Comparison of ENCODE assay signal across 14 cellular contexts in the genomic region with DNA sequence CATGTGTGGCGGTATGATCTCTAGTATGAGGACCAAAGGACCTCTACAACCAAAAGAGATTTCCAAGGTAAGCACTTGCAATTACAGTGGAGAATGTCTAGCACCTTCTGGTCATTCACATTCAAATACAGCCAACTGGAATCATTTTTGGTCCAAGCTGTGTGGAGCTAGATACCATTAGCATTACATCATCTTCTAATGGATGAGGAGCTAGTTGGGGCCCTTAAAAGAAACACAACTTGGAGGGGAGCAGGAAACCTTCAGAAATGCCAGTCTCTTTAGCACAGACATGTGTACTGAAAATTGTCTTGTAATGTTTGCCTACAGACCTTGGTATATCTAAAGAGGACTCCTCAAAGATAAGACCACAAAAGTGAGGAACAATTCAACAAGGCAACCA.
DNase-seq lines count a peak whose midpoint lies in the region; ATAC-seq and TF ChIP-seq lines count a peak whose summit lies in the region.
"Had no signal": no experiment of that assay in that cellular context is flagged by ENCODE, and none has a peak within 500 bp of the region (broad histone marks: within the 10 kb centered on the region; RNA-seq: fewer than 3 reads in every experiment).

No MANE protein-coding gene starts in this region.

- no peaks in the 10 kb centered on the region for H3K9me3 ChIP-seq in mesodermal cell (ENCODE audit: control insufficient read depth, low read length)
- H3K9me3 ChIP-seq in aorta (ENCODE audit: control insufficient read depth, low read length) = no peaks in the 10 kb centered on the region

- DNase-seq in A172 (ENCODE audit: low spot score) (peak; percentile 47), HT1080 (ENCODE audit: low read depth) (peak; percentile 19), cardiac fibroblast (ENCODE audit: low read depth in 2 of 2) (peak; percentile 57 to 69), aorta (no peak), ecto neural progenitor cell (ENCODE audit: low spot score) (no peak)
- DNase-seq: activated CD4-positive, CD25-positive, alpha-beta regulatory T cell; activated T-cell treated with anti-CD3 and anti-CD28 coated beads, Interleukin-2, amount 50 U/mL, for 72 hours; NCI-H146; stimulated activated CD4-positive, alpha-beta T cell treated with anti-CD3 and anti-CD28 coated beads, Interleukin-4, amount 100 ng/mL, for 4 hours had no signal

- no peak for TF ChIP-seq CTCF in cardiac fibroblast (IDR thresholded peaks at IDR 0.05; ENCODE audit: low read depth, low read length)

- H3K27ac ChIP-seq in mesodermal cell (ENCODE audit: low read depth, low read length, severe bottlenecking) = peak overlapping the region; percentile 92
- no peak overlapping the region for H3K27ac ChIP-seq in aorta (ENCODE audit: low read depth in 1 of 2, low read length in 2 of 2)
- H3K27ac ChIP-seq: HL-60, RWPE1 had no signal

- H3K4me3 ChIP-seq in cardiac fibroblast (replicated peaks in 1 of 2; ENCODE audit: low read depth in 2 of 2, low read length in 2 of 2) = no peak overlapping the region
- H3K4me3 ChIP-seq in mesodermal cell (ENCODE audit: extremely low read depth, insufficient read depth, low read length, poor library complexity, severe bottlenecking) = no peak overlapping the region
- H3K4me3 ChIP-seq in aorta (ENCODE audit: low read length in 2 of 2) = no peak overlapping the region

- H3K36me3 ChIP-seq in mesodermal cell (ENCODE audit: control insufficient read depth, insufficient read depth, low read length) (no peaks in the 10 kb centered on the region), aorta (ENCODE audit: control insufficient read depth in 1 of 2, insufficient read depth in 2 of 2, low read length in 1 of 2) (no peaks in the 10 kb centered on the region)

- peaks cover 48% of the 10 kb centered on the region for H3K4me1 ChIP-seq in mesodermal cell (ENCODE audit: control insufficient read depth, insufficient read depth, low read length, poor library complexity, severe bottlenecking)
- H3K4me1 ChIP-seq in aorta (ENCODE audit: control insufficient read depth in 1 of 2, insufficient read depth in 2 of 2, low read length in 2 of 2) = peaks cover 0 to 2% of the 10 kb centered on the region in 2 donors

- ATAC-seq in aorta (ENCODE audit: low FRiP score) = no peak
- ATAC-seq in HG03097 (IDR thresholded peaks at IDR 0.05; ENCODE audit: low FRiP score, unreplicated experiment) = no peak
- no peak for ATAC-seq in GM21825 (IDR thresholded peaks at IDR 0.05; ENCODE audit: unreplicated experiment)
- ATAC-seq: activated T-cell treated with anti-CD3 and anti-CD28 coated beads, Interleukin-2, amount 50 U/mL, for 72 hours had no signal

- intact Hi-C loops in aorta (cut with DNase I) = loop anchor here in 1 of 2 donors (10.0 kb wide), 2 partner anchors 79 to 431 kb away; no protein-coding TSS in a partner anchor

- WGBS in mesodermal cell (ENCODE audit: insufficient coverage in 2 of 2), 2 experiments = no CpG with 5 or more reads among the region's 1 CpG
- WGBS in aorta, 2 donors = 45 to 50% methylated on average over 1 of the region's 1 CpG

- H3K27me3 ChIP-seq in aorta (ENCODE audit: control insufficient read depth in 1 of 2, insufficient read depth in 2 of 2, low read length in 1 of 2) = no peaks in the 10 kb centered on the region

Comparison
In these comparisons a context has a peak if more than half of its experiments do, and no peak if none do; other contexts are left out.
1. DNase-seq: peak in A172 (single experiment), HT1080 (single experiment) and cardiac fibroblast (2 of 2); none in aorta (0 of 2) and ecto neural progenitor cell (single experiment).